Comparison of ENCODE assay signal across 18 cellular contexts in the genomic region with DNA sequence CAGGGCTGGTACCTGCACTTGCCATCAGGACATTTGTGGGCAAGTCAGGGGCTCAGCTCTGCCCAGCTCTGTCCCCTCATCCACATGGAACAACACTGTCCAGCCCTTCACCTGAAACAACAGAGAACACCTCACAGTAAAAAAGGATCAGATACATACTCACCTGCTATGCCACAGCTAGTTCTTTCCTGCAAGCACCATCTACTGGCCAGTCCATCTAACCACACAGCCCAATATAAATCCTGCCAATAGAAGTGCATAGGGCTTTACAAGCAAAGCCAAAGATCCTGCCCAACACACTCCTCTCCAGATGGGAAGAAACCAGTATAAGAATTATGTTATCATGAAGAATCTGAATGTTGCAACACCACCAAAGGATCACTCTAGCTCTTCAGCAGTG. TPM values are rescaled to one million over a fixed set of nuclear protein-coding genes. Genes with fewer than 3 reads are reported as not detected.
A peak's percentile ranks its signal among the peaks of the same experiment; 100 is the strongest.
DNase-seq lines count a peak whose midpoint lies in the region; ATAC-seq and TF ChIP-seq lines count a peak whose summit lies in the region.
"Had no signal": no experiment of that assay in that cellular context is flagged by ENCODE, and none has a peak within 500 bp of the region (broad histone marks: within the 10 kb centered on the region; RNA-seq: fewer than 3 reads in every experiment).

No MANE protein-coding gene starts in this region.

- H3K9me2 ChIP-seq in hepatocyte (replicated peaks; ENCODE audit: insufficient read depth), result no peaks in the 10 kb centered on the region

- H2AFZ ChIP-seq in hepatocyte, result no peak overlapping the region

- no peaks in the 10 kb centered on the region for H3K4me1 ChIP-seq in NT2/D1 (ENCODE audit: insufficient read depth, insufficient read length)
- H3K4me1 ChIP-seq in hepatocyte (ENCODE audit: insufficient read depth), result no peaks in the 10 kb centered on the region
- no peaks in the 10 kb centered on the region for H3K4me1 ChIP-seq in spleen
- H3K4me1 ChIP-seq: uterus had no signal

- POLR2A ChIA-PET in activated CD8-positive, alpha-beta T cell treated with anti-CD3 and anti-CD28 coated beads, Interleukin-2, amount 10 ng/mL, durations not matched to agents 7 days and 5 days (lab: Charles Lee), result no interaction called here

- ATAC-seq in activated CD8-positive, alpha-beta T cell treated with anti-CD3 and anti-CD28 coated beads, Interleukin-2, amount 10 ng/mL, durations not matched to agents 7 days and 5 days, result no peak
- ATAC-seq: activated T-cell treated with anti-CD3 and anti-CD28 coated beads, Interleukin-2, amount 50 U/mL, for 4 hours; natural killer cell; SK-N-SH treated with all-trans-retinoic acid at 6 μM for 48 hours had no signal

- no peak for TF ChIP-seq POLR2A in spleen (IDR thresholded peaks at IDR 0.05)

- H3K27me3 ChIP-seq in H7 (ENCODE audit: control insufficient read depth, insufficient read depth, low read length), result no peaks in the 10 kb centered on the region
- H3K27me3 ChIP-seq in NT2/D1 (ENCODE audit: insufficient read depth, insufficient read length), result no peaks in the 10 kb centered on the region
- no peaks in the 10 kb centered on the region for H3K27me3 ChIP-seq in hepatocyte
- no peaks in the 10 kb centered on the region for H3K27me3 ChIP-seq in spleen (replicated peaks in 1 of 7)
- H3K27me3 ChIP-seq: cardiac muscle cell, uterus had no signal

- TF ChIP-seq CTCF in hepatocyte (IDR thresholded peaks at IDR 0.05; ENCODE audit: poor library complexity) (peak; percentile 25), spleen (IDR thresholded peaks at IDR 0.05 in 8 of 11, conservative IDR thresholded peaks at IDR 0.05 in 3 of 11) (no peak)

- H3K36me3 Mint-ChIP-seq in activated CD8-positive, alpha-beta T cell treated with anti-CD3 and anti-CD28 coated beads, Interleukin-2, amount 10 ng/mL, durations not matched to agents 7 days and 5 days (ENCODE audit: low read depth), result no peaks in the 10 kb centered on the region
- H3K36me3 Mint-ChIP-seq: activated naive CD8-positive, alpha-beta T cell treated with anti-CD3 and anti-CD28 coated beads, Interleukin-2, amount 10 ng/mL, durations not matched to agents 7 days and 5 days had no signal

- H3K27ac Mint-ChIP-seq in activated CD8-positive, alpha-beta T cell treated with anti-CD3 and anti-CD28 coated beads, Interleukin-2, amount 10 ng/mL, durations not matched to agents 7 days and 5 days, result no peak overlapping the region
- H3K27ac Mint-ChIP-seq: activated naive CD8-positive, alpha-beta T cell treated with anti-CD3 and anti-CD28 coated beads, Interleukin-2, amount 10 ng/mL, durations not matched to agents 7 days and 5 days; natural killer cell had no signal

- CTCF ChIA-PET in activated CD8-positive, alpha-beta T cell treated with anti-CD3 and anti-CD28 coated beads, Interleukin-2, amount 10 ng/mL, durations not matched to agents 7 days and 5 days (lab: Charles Lee), result no interaction called here

- intact Hi-C loops in spleen (cut with DNase I; ENCODE audit: low total_unique reads), result no loop called here

- no peaks in the 10 kb centered on the region for H3K27me3 Mint-ChIP-seq in activated CD8-positive, alpha-beta T cell treated with anti-CD3 and anti-CD28 coated beads, Interleukin-2, amount 10 ng/mL, durations not matched to agents 7 days and 5 days (ENCODE audit: low read depth)
- H3K27me3 Mint-ChIP-seq: activated naive CD8-positive, alpha-beta T cell treated with anti-CD3 and anti-CD28 coated beads, Interleukin-2, amount 10 ng/mL, durations not matched to agents 7 days and 5 days had no signal

- no peaks in the 10 kb centered on the region for H3K79me2 ChIP-seq in hepatocyte

- peaks cover 9% of the 10 kb centered on the region for H3K9me3 Mint-ChIP-seq in activated CD8-positive, alpha-beta T cell treated with anti-CD3 and anti-CD28 coated beads, Interleukin-2, amount 10 ng/mL, durations not matched to agents 7 days and 5 days (ENCODE audit: insufficient read depth)

- no peak overlapping the region for H3K4me2 ChIP-seq in hepatocyte

- no peak overlapping the region for H3K9ac ChIP-seq in NT2/D1 (ENCODE audit: insufficient read length, low read depth)

- DNase-seq in A172 (ENCODE audit: low spot score) (peak; percentile 3), H7 (peak; percentile 33), NT2/D1 (ENCODE audit: low read depth, low spot score) (peak; percentile 8), hepatocyte (ENCODE audit: low spot score) (peak; percentile 7), spleen (no peak), anterior cingulate cortex (lab: John Stamatoyannopoulos, UW) (no peak)
- DNase-seq in activated T-cell treated with anti-CD3 and anti-CD28 coated beads, Interleukin-2, amount 50 U/mL, for 48 hours, result no peak
- DNase-seq in activated CD8-positive, alpha-beta T cell treated with anti-CD3 and anti-CD28 coated beads, Interleukin-2, amount 10 ng/mL, durations not matched to agents 7 days and 5 days, result no peak
- DNase-seq: activated CD4-positive, alpha-beta T cell treated with anti-CD3 and anti-CD28 coated beads, Interleukin-2, amount 50 U/mL, for 48 hours; activated naive CD8-positive, alpha-beta T cell treated with anti-CD3 and anti-CD28 coated beads, Interleukin-2, amount 10 ng/mL, durations not matched to agents 7 days and 5 days; activated T-cell treated with anti-CD3 and anti-CD28 coated beads, Interleukin-2, amount 50 U/mL, for 4 hours; effector CD4-positive, alpha-beta T cell; natural killer cell; NCI-H2029; uterus had no signal

- H3K4me1 Mint-ChIP-seq in activated CD8-positive, alpha-beta T cell treated with anti-CD3 and anti-CD28 coated beads, Interleukin-2, amount 10 ng/mL, durations not matched to agents 7 days and 5 days (ENCODE audit: low read depth), result no peaks in the 10 kb centered on the region
- H3K4me1 Mint-ChIP-seq: activated naive CD8-positive, alpha-beta T cell treated with anti-CD3 and anti-CD28 coated beads, Interleukin-2, amount 10 ng/mL, durations not matched to agents 7 days and 5 days; natural killer cell had no signal

- H3K9me3 ChIP-seq in NT2/D1 (ENCODE audit: insufficient read depth, low read length) (no peaks in the 10 kb centered on the region), hepatocyte (ENCODE audit: low read depth) (no peaks in the 10 kb centered on the region), spleen (peaks cover 0 to 20% (median 2%) of the 10 kb centered on the region in 8 donors)
- H3K9me3 ChIP-seq: uterus had no signal

- H3K4me3 Mint-ChIP-seq in activated CD8-positive, alpha-beta T cell treated with anti-CD3 and anti-CD28 coated beads, Interleukin-2, amount 10 ng/mL, durations not matched to agents 7 days and 5 days, result no peak overlapping the region
- H3K4me3 Mint-ChIP-seq: activated naive CD8-positive, alpha-beta T cell treated with anti-CD3 and anti-CD28 coated beads, Interleukin-2, amount 10 ng/mL, durations not matched to agents 7 days and 5 days; activated T-cell treated with anti-CD3 and anti-CD28 coated beads, Interleukin-2, amount 50 U/mL, for 4 hours; natural killer cell had no signal

- H4K20me1 ChIP-seq in hepatocyte (ENCODE audit: insufficient read depth, poor library complexity, severe bottlenecking), result no peaks in the 10 kb centered on the region

- H3K4me3 ChIP-seq in H7 (ENCODE audit: insufficient read depth, low read depth, low read length) (no peak overlapping the region), NT2/D1 (ENCODE audit: insufficient read length, low read depth) (no peak overlapping the region), hepatocyte (no peak overlapping the region), spleen (no peak overlapping the region)
- H3K4me3 ChIP-seq: cardiac muscle cell, lung, uterus had no signal

- H3K27ac ChIP-seq in hepatocyte (no peak overlapping the region), spleen (no peak overlapping the region)
- H3K27ac ChIP-seq: cardiac muscle cell, uterus had no signal

- H3K36me3 ChIP-seq in H7 (replicated peaks; ENCODE audit: control insufficient read depth, insufficient read depth, low read length), result no peaks in the 10 kb centered on the region
- no peaks in the 10 kb centered on the region for H3K36me3 ChIP-seq in NT2/D1 (ENCODE audit: insufficient read depth, insufficient read length, low read length)
- H3K36me3 ChIP-seq in hepatocyte (replicated peaks; ENCODE audit: insufficient read depth, low read depth), result no peaks in the 10 kb centered on the region
- H3K36me3 ChIP-seq in spleen, result no peaks in the 10 kb centered on the region
- H3K36me3 ChIP-seq: cardiac muscle cell, uterus had no signal

RNA-seq across cellular contexts. Expression of a gene that starts 52.2 kb away (rescaled TPM):
- total RNA-seq in A172 (2014; rRNA removed; shearing (Covaris generic)), result 0.05 and 0.36 TPM in 2 replicates
- total RNA-seq in H7 (2014; rRNA removed; shearing (Covaris generic)), result 7.1 and 8.7 TPM in 2 replicates
- total RNA-seq in hepatocyte, result 21.0 and 53.5 TPM in 2 replicates
- polyA plus RNA-seq in hepatocyte, result 21.2 and 25.6 TPM in 2 replicates
- under 1 TPM in 3 of 7 donors, not detected in 4; 0.09 to 0.61 (median 0.13) TPM for total RNA-seq in spleen
- under 1 TPM in 1 of 3 donors, not detected in 2; 0.02 TPM for polyA plus RNA-seq in spleen
- total RNA-seq in activated CD8-positive, alpha-beta T cell treated with anti-CD3 and anti-CD28 coated beads, Interleukin-2, amount 10 ng/mL, durations not matched to agents 7 days and 5 days, result under 1 TPM; 0.55 to 0.61 TPM
- total RNA-seq: activated T-cell treated with anti-CD3 and anti-CD28 coated beads, Interleukin-2, amount 50 U/mL, for 4 hours; natural killer cell had no signal

Comparison
In these comparisons a context has a peak if more than half of its experiments do, and no peak if none do; other contexts are left out.
1. DNase-seq: peak in A172 (single experiment), H7 (single experiment), NT2/D1 (single experiment) and hepatocyte (single experiment); none in spleen (single experiment), anterior cingulate cortex (0 of 58), activated T-cell treated with anti-CD3 and anti-CD28 coated beads, Interleukin-2, amount 50 U/mL, for 48 hours (0 of 2) and activated CD8-positive, alpha-beta T cell treated with anti-CD3 and anti-CD28 coated beads, Interleukin-2, amount 10 ng/mL, durations not matched to agents 7 days and 5 days (single experiment).